15 cellular contexts compared by ENCODE assay signal in genomic region chr15:63146684-63147083, GRCh38. TPM values are rescaled to one million over a fixed set of nuclear protein-coding genes. Genes with fewer than 3 reads are reported as not detected.
DNase-seq lines count a peak whose midpoint lies in the region; ATAC-seq and TF ChIP-seq lines count a peak whose summit lies in the region.
"Had no signal": no experiment of that assay in that cellular context is flagged by ENCODE, and none has a peak within 500 bp of the region (broad histone marks: within the 10 kb centered on the region; RNA-seq: fewer than 3 reads in every experiment).

No MANE protein-coding gene starts in this region.

- TF ChIP-seq CTCF in AG04450 (IDR thresholded peaks at IDR 0.05; ENCODE audit: low read depth, low read length) (peak; percentile 34; the same call in 1 of the 2 replicates), GM12872 (IDR thresholded peaks at IDR 0.05; ENCODE audit: insufficient read depth, low read depth, low read length) (0 out of 3 replicates have a peak, but pooled peaks have one; percentile 9), VCaP (conservative IDR thresholded peaks at IDR 0.05) (0 out of 2 replicates have a peak, but pooled peaks have one; percentile 29), fibroblast of villous mesenchyme (IDR thresholded peaks at IDR 0.05; ENCODE audit: insufficient read depth, low read depth, low read length) (peak; percentile 22), WTC11 (IDR thresholded peaks at IDR 0.05) (no peak)

- H3K4me3 Mint-ChIP-seq in CD4-positive, alpha-beta memory T cell, result no peak overlapping the region
- H3K4me3 Mint-ChIP-seq in WTC11, result no peak overlapping the region
- no peak overlapping the region for H3K4me3 Mint-ChIP-seq in activated naive CD8-positive, alpha-beta T cell treated with anti-CD3 and anti-CD28 coated beads for 36 hours
- H3K4me3 Mint-ChIP-seq: brain had no signal

- no peaks in the 10 kb centered on the region for H3K4me1 ChIP-seq in CD4-positive, alpha-beta memory T cell (ENCODE audit: insufficient read depth, low read length)
- H3K4me1 ChIP-seq: pancreas had no signal

- H3K9me3 ChIP-seq in AG04450 (ENCODE audit: control insufficient read depth, insufficient read depth, low read length), result peaks cover 6% of the 10 kb centered on the region; the same call in 1 of the 2 replicates
- no peaks in the 10 kb centered on the region for H3K9me3 ChIP-seq in CD4-positive, alpha-beta memory T cell (ENCODE audit: control insufficient read depth in 1 of 2, low read length in 2 of 2)
- H3K9me3 ChIP-seq: pancreas, SJSA1 had no signal

- H3K27me3 Mint-ChIP-seq in CD4-positive, alpha-beta memory T cell, result no peaks in the 10 kb centered on the region
- no peaks in the 10 kb centered on the region for H3K27me3 Mint-ChIP-seq in WTC11 (ENCODE audit: low read depth)
- no peaks in the 10 kb centered on the region for H3K27me3 Mint-ChIP-seq in activated naive CD8-positive, alpha-beta T cell treated with anti-CD3 and anti-CD28 coated beads for 36 hours
- H3K27me3 Mint-ChIP-seq: brain had no signal

- ATAC-seq in WTC11, result no peak

- intact Hi-C loops in CD4-positive, alpha-beta memory T cell (cut with micrococcal nuclease), result no loop called here

- DNase-seq in AG04450 (ENCODE audit: low read depth, low spot score) (no peak), fibroblast of villous mesenchyme (ENCODE audit: low read depth) (peak; percentile 43), WTC11 (ENCODE audit: low spot score) (no peak), A172 (ENCODE audit: low spot score) (no peak)
- no peak for DNase-seq in CD4-positive, alpha-beta memory T cell
- no peak for DNase-seq in activated naive CD8-positive, alpha-beta T cell treated with anti-CD3 and anti-CD28 coated beads for 36 hours
- DNase-seq: activated CD8-positive, alpha-beta memory T cell treated with anti-CD3 and anti-CD28 coated beads for 24 hours; activated effector memory CD4-positive, alpha-beta T cell treated with Interleukin-2 at 50 U/mL for 16 hours; C1 segment of cervical spinal cord; NCI-H1105 treated with DMSO at 0.1 percent for 48 hours; pancreas had no signal

- H3K36me3 ChIP-seq in CD4-positive, alpha-beta memory T cell (ENCODE audit: insufficient read depth, low read length), result no peaks in the 10 kb centered on the region

- CTCF ChIA-PET in AG04450 (lab: Charles Lee) (interaction anchor here (1.0 to 1.1 kb wide), 2 partner anchors 99 to 396 kb away, joined by 3 read pairs; no protein-coding TSS in a partner anchor), WTC11 (lab: Charles Lee) (interaction anchor here (0.6 to 1.2 kb wide), 5 partner anchors 11 to 739 kb away, joined by 3 to 4 read pairs (median 3); partner anchors contain the start of gene RPS27L)
- CTCF ChIA-PET in CD4-positive, alpha-beta memory T cell (lab: Charles Lee; ENCODE audit: partially characterized antibody), result interaction anchor here (0.7 to 1.3 kb wide), 5 partner anchors 9 to 320 kb away, joined by 3 read pairs; no protein-coding TSS in a partner anchor

- peaks cover 0 to 7% (median 5%) of the 10 kb centered on the region in 4 donors for H3K4me1 Mint-ChIP-seq in CD4-positive, alpha-beta memory T cell
- no peaks in the 10 kb centered on the region for H3K4me1 Mint-ChIP-seq in WTC11
- peaks cover 14% of the 10 kb centered on the region for H3K4me1 Mint-ChIP-seq in activated naive CD8-positive, alpha-beta T cell treated with anti-CD3 and anti-CD28 coated beads for 36 hours
- H3K4me1 Mint-ChIP-seq: brain had no signal

- H3K27ac Mint-ChIP-seq in CD4-positive, alpha-beta memory T cell, result peak overlapping the region in 1 of 7 donors; percentile 42
- no peak overlapping the region for H3K27ac Mint-ChIP-seq in WTC11
- H3K27ac Mint-ChIP-seq in activated naive CD8-positive, alpha-beta T cell treated with anti-CD3 and anti-CD28 coated beads for 36 hours, result no peak overlapping the region

- POLR2A ChIA-PET in AG04450 (lab: Yijun Ruan, JAX) (interaction anchor here (0.7 to 1.6 kb wide), 3 partner anchors 8 to 141 kb away, joined by 3 to 4 read pairs (median 4); no protein-coding TSS in a partner anchor), WTC11 (lab: Charles Lee) (no interaction called here)
- POLR2A ChIA-PET in CD4-positive, alpha-beta memory T cell (lab: Charles Lee; ENCODE audit: partially characterized antibody), result interaction anchor here (1.6 to 3.1 kb wide), 2 partner anchors 10 to 47 kb away, joined by 4 to 24 read pairs; partner anchors contain the start of gene RPS27L

- H3K27ac ChIP-seq in AG04450 (ENCODE audit: low read depth, low read length) (no peak overlapping the region), VCaP (no peak overlapping the region)
- H3K27ac ChIP-seq in CD4-positive, alpha-beta memory T cell (ENCODE audit: low read depth, low read length), result no peak overlapping the region
- H3K27ac ChIP-seq: pancreas, SJSA1 had no signal

- H3K27me3 ChIP-seq in AG04450 (ENCODE audit: control insufficient read depth, insufficient read depth, low read length), result no peaks in the 10 kb centered on the region
- no peaks in the 10 kb centered on the region for H3K27me3 ChIP-seq in CD4-positive, alpha-beta memory T cell (ENCODE audit: insufficient read depth, low read length)
- H3K27me3 ChIP-seq: pancreas, SJSA1 had no signal

- H3K36me3 Mint-ChIP-seq in CD4-positive, alpha-beta memory T cell, result peaks cover 14 to 23% of the 10 kb centered on the region in 2 donors
- peaks cover 15% of the 10 kb centered on the region for H3K36me3 Mint-ChIP-seq in WTC11
- peaks cover 31% of the 10 kb centered on the region for H3K36me3 Mint-ChIP-seq in activated naive CD8-positive, alpha-beta T cell treated with anti-CD3 and anti-CD28 coated beads for 36 hours

- no peak overlapping the region for H3K4me3 ChIP-seq in AG04450 (ENCODE audit: low read depth, low read length)
- H3K4me3 ChIP-seq in fibroblast of villous mesenchyme (ENCODE audit: low read depth, low read length), result no peak overlapping the region
- H3K4me3 ChIP-seq in CD4-positive, alpha-beta memory T cell (ENCODE audit: low read length in 2 of 2), result no peak overlapping the region
- H3K4me3 ChIP-seq: pancreas, SJSA1 had no signal

- H3K9me3 Mint-ChIP-seq in CD4-positive, alpha-beta memory T cell, result no peaks in the 10 kb centered on the region
- H3K9me3 Mint-ChIP-seq in WTC11, result peaks cover 14% of the 10 kb centered on the region
- H3K9me3 Mint-ChIP-seq in activated naive CD8-positive, alpha-beta T cell treated with anti-CD3 and anti-CD28 coated beads for 36 hours, result no peaks in the 10 kb centered on the region

TF ChIP-seq in WTC11, 78 proteins besides CTCF, POLR2A, EP300 and RAD21 (continues in another document):
- TF ChIP-seq MXD4 (CRISPR knock-in tag; IDR thresholded peaks at IDR 0.05; ENCODE audit: borderline replicate concordance) (no peak), NFE2L1 (CRISPR knock-in tag; IDR thresholded peaks at IDR 0.05) (no peak), CBFB (CRISPR knock-in tag; IDR thresholded peaks at IDR 0.05; ENCODE audit: low read depth) (no peak), NFATC4 (CRISPR knock-in tag; IDR thresholded peaks at IDR 0.05) (no peak), ATF6 (CRISPR knock-in tag; IDR thresholded peaks at IDR 0.05) (no peak)

RNA-seq across cellular contexts. Expression of gene RPS27L, which starts 10.6 kb away (rescaled TPM):
- polyA plus RNA-seq in AG04450 (2011; rRNA removed), result 501 and 610 TPM in 2 replicates
- polyA minus RNA-seq in AG04450 (2011; rRNA and poly(A)+ RNA removed), result 47.0 and 86.3 TPM in 2 replicates
- 219 and 308 TPM in 2 replicates for total RNA-seq in fibroblast of villous mesenchyme
- total RNA-seq in CD4-positive, alpha-beta memory T cell, result 100 to 1,000 TPM; 150 to 161 TPM
- 100 to 1,000 TPM; 187 to 211 TPM for polyA plus RNA-seq in CD4-positive, alpha-beta memory T cell
- total RNA-seq in WTC11 (2021), result 133 to 159 TPM (median 155 TPM) in 3 replicates
- 100 to 1,000 TPM; 132 TPM for total RNA-seq in activated naive CD8-positive, alpha-beta T cell treated with anti-CD3 and anti-CD28 coated beads for 36 hours
- 111 and 135 TPM in 2 replicates for total RNA-seq in A172 (2014; rRNA removed; shearing (Covaris generic))

RNA-seq across cellular contexts. Expression of gene LACTB, which starts 25.0 kb away (rescaled TPM):
- 31.6 and 51.1 TPM in 2 replicates for polyA plus RNA-seq in AG04450 (2011; rRNA removed)
- 10.6 and 18.5 TPM in 2 replicates for polyA minus RNA-seq in AG04450 (2011; rRNA and poly(A)+ RNA removed)
- total RNA-seq in fibroblast of villous mesenchyme (31.6 and 63.5 TPM in 2 replicates), WTC11 (2021) (14.9 to 17.2 TPM (median 14.9 TPM) in 3 replicates)
- 10 to 100 TPM; 11.7 to 12.1 TPM for total RNA-seq in CD4-positive, alpha-beta memory T cell
- 10 to 100 TPM in 1 of 2 donors, 1 to 10 TPM in 1; 8.9 to 11.5 TPM for polyA plus RNA-seq in CD4-positive, alpha-beta memory T cell
- 10 to 100 TPM; 23.2 to 23.5 TPM for total RNA-seq in activated naive CD8-positive, alpha-beta T cell treated with anti-CD3 and anti-CD28 coated beads for 36 hours
- 20.4 and 26.5 TPM in 2 replicates for total RNA-seq in A172 (2014; rRNA removed; shearing (Covaris generic))

RNA-seq across cellular contexts. Expression of gene RAB8B, which starts 42.7 kb away (rescaled TPM):
- 71.7 and 82.4 TPM in 2 replicates for polyA plus RNA-seq in AG04450 (2011; rRNA removed)
- 39.2 and 42.7 TPM in 2 replicates for polyA minus RNA-seq in AG04450 (2011; rRNA and poly(A)+ RNA removed)
- total RNA-seq in fibroblast of villous mesenchyme, result 71.5 and 97.2 TPM in 2 replicates
- total RNA-seq in CD4-positive, alpha-beta memory T cell, result 10 to 100 TPM; 86.0 to 86.4 TPM
- polyA plus RNA-seq in CD4-positive, alpha-beta memory T cell, result 10 to 100 TPM; 35.1 to 58.3 TPM
- 30.5 to 34.6 TPM (median 32.5 TPM) in 3 replicates for total RNA-seq in WTC11 (2021)
- 100 to 1,000 TPM; 231 to 239 TPM for total RNA-seq in activated naive CD8-positive, alpha-beta T cell treated with anti-CD3 and anti-CD28 coated beads for 36 hours
- total RNA-seq in A172 (2014; rRNA removed; shearing (Covaris generic)), result 18.2 and 20.5 TPM in 2 replicates
